In the genomic region with DNA sequence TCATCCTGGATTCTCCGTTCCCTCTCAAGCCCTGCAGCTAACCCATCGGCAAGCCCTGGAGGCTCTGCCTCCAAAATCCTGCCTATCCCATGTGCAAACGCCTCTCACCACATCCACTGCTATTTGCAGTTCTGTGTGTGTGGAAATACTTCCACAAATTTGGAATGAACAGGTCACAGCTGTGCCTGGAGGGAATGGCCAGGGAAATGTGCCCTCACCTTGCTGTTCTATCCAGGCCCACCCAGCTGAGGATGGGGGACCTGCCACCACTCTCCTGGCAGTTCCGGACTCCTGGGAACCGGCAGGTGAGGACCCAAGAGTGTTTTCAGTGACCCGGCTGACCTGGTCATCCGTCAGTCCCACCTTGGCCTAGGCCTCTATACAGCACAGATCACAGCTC, we compare ENCODE assay signal across 9 cellular contexts. TPM values are rescaled to one million over a fixed set of nuclear protein-coding genes. Genes with fewer than 3 reads are reported as not detected.
"Had no signal": no experiment of that assay in that cellular context is flagged by ENCODE, and none has a peak within 500 bp of the region (broad histone marks: within the 10 kb centered on the region; RNA-seq: fewer than 3 reads in every experiment).

No MANE protein-coding gene starts in this region.

RNA-seq across cellular contexts. Expression of gene TBC1D3H, which starts 12.3 kb away (rescaled TPM):
- total RNA-seq: OCI-LY7, PC-3, PC-9, Peyer's patch, Right ventricle myocardium inferior, RPMI7951, SJCRH30, SJSA1, SK-MEL-5 had no signal

RNA-seq across cellular contexts. Expression of gene TBC1D3G, which starts 52.3 kb away (rescaled TPM):
- total RNA-seq: OCI-LY7, PC-3, PC-9, Right ventricle myocardium inferior, RPMI7951, SJCRH30, SJSA1, SK-MEL-5 had no signal
